21 cellular contexts compared by ENCODE assay signal in the genomic region with DNA sequence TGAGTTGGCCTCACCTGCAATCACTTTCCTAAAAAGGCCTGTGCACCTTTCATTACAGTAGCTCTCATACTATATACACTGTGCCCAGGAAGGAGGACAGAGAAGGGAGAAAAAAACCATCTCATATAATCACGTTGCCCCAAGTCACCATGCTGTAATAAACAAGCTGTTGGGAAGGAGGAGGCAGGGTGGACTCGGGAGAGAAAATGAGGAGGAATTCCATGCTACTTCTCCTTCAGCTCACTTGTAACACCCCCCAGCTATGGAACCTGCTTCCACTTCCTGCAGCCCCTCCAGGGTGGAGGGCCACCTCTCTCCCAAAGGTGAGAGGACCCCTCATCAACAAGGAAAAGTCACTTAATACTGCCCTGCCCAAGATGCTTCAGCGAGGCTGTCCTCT. TPM values are rescaled to one million over a fixed set of nuclear protein-coding genes. Genes with fewer than 3 reads are reported as not detected.
A peak's percentile ranks its signal among the peaks of the same experiment; 100 is the strongest.
DNase-seq lines count a peak whose midpoint lies in the region; ATAC-seq, FAIRE-seq and TF ChIP-seq lines count a peak whose summit lies in the region.
"Had no signal": no experiment of that assay in that cellular context is flagged by ENCODE, and none has a peak within 500 bp of the region (broad histone marks: within the 10 kb centered on the region; RNA-seq: fewer than 3 reads in every experiment).

No MANE protein-coding gene starts in this region.

- H3K4ac ChIP-seq in neuronal stem cell (ENCODE audit: low read length) = no peak overlapping the region

- H3K4me1 ChIP-seq in endodermal cell (ENCODE audit: control insufficient read depth, insufficient read depth, low read length) = no peaks in the 10 kb centered on the region
- no peaks in the 10 kb centered on the region for H3K4me1 ChIP-seq in neuronal stem cell (ENCODE audit: control insufficient read depth in 2 of 2, insufficient read depth in 1 of 2, low read depth in 1 of 2, low read length in 2 of 2)
- H3K4me1 ChIP-seq in vagina = no peaks in the 10 kb centered on the region
- H3K4me1 ChIP-seq: BE2C had no signal

- intact Hi-C loops in vagina (cut with DNase I) = loop anchor here (5.0 kb wide), 1 partner anchor 546 kb away; no protein-coding TSS in a partner anchor

- H4K8ac ChIP-seq in neuronal stem cell (ENCODE audit: low read depth, low read length) = no peak overlapping the region

- WGBS in endodermal cell (ENCODE audit: insufficient coverage in 1 of 2, insufficient read length in 1 of 2), 2 experiments = 89 to 90% methylated on average over 1 of the region's 3 CpGs
- no CpG with 5 or more reads among the region's 3 CpGs for WGBS in neuronal stem cell (ENCODE audit: extremely low coverage in 2 of 2, insufficient read length in 2 of 2, insufficient replicate concordance in 1 of 2), 2 donors

- H2BK15ac ChIP-seq in neuronal stem cell (ENCODE audit: low read length) = no peak overlapping the region

- no peak overlapping the region for H2BK120ac ChIP-seq in neuronal stem cell (ENCODE audit: low read depth, low read length)

- H2BK5ac ChIP-seq in neuronal stem cell (ENCODE audit: low read length) = no peak overlapping the region

- H3K4me3 ChIP-seq in bronchial epithelial cell (ENCODE audit: low read depth, low read length) (no peak overlapping the region), endodermal cell (ENCODE audit: low read length) (no peak overlapping the region), neuronal stem cell (ENCODE audit: low read length in 2 of 2) (no peak overlapping the region), vagina (no peak overlapping the region)

- H3K4me1 Mint-ChIP-seq in endodermal cell = no peaks in the 10 kb centered on the region
- H3K4me1 Mint-ChIP-seq: CD4-positive, alpha-beta memory T cell; H9 had no signal

- H3K27me3 ChIP-seq in bronchial epithelial cell (ENCODE audit: control insufficient read depth, insufficient read depth, low read length) = no peaks in the 10 kb centered on the region
- H3K27me3 ChIP-seq in endodermal cell (ENCODE audit: control insufficient read depth, insufficient read depth, low read length, poor library complexity, severe bottlenecking) = no peaks in the 10 kb centered on the region
- H3K27me3 ChIP-seq in neuronal stem cell (ENCODE audit: control insufficient read depth in 3 of 3, insufficient read depth in 3 of 3, low read depth in 1 of 3, low read length in 3 of 3) = no peaks in the 10 kb centered on the region
- H3K27me3 ChIP-seq in vagina = no peaks in the 10 kb centered on the region

- peak; percentile 28 for FAIRE-seq in bronchial epithelial cell (lab: Jason Lieb, UNC)
- FAIRE-seq: D721Med, G401.6, GM12891 had no signal

- H2AK5ac ChIP-seq in neuronal stem cell (ENCODE audit: low read depth, low read length) = no peak overlapping the region

- H3K36me3 Mint-ChIP-seq in endodermal cell (ENCODE audit: low read depth) = no peaks in the 10 kb centered on the region
- H3K36me3 Mint-ChIP-seq: CD4-positive, alpha-beta memory T cell had no signal

- no peak overlapping the region for H3K27ac ChIP-seq in endodermal cell (ENCODE audit: low read depth, low read length)
- no peak overlapping the region for H3K27ac ChIP-seq in neuronal stem cell (replicated peaks; ENCODE audit: low read length)
- H3K27ac ChIP-seq in vagina = no peak overlapping the region
- H3K27ac ChIP-seq: C4-2B had no signal

- H3K18ac ChIP-seq in neuronal stem cell (ENCODE audit: low read length) = peak overlapping the region; percentile 19

- DNase-seq in bronchial epithelial cell (ENCODE audit: low read depth) (no peak), endodermal cell (peak; percentile 14), neuronal stem cell (ENCODE audit: low spot score) (no peak), vagina (ENCODE audit: extremely low spot score in 2 of 2) (peak; percentile 47 to 72)
- DNase-seq in activated naive CD4-positive, alpha-beta T cell treated with anti-CD3 and anti-CD28 coated beads, Interleukin-2, amount 50 U/mL, for 16 hours = no peak
- DNase-seq: ACHN; BE2C; CD4-positive, alpha-beta memory T cell; DMS153; DMS79 treated with DMSO at 0.1 percent for 48 hours; EL; GOT3; H9; IMR-90 had no signal

- TF ChIP-seq CTCF in bronchial epithelial cell (IDR thresholded peaks at IDR 0.05; ENCODE audit: insufficient read depth, low read length, severe bottlenecking) = no peak
- no peak for TF ChIP-seq CTCF in endodermal cell (conservative IDR thresholded peaks at IDR 0.05)
- TF ChIP-seq CTCF in vagina (IDR thresholded peaks at IDR 0.05) = no peak

- TF ChIP-seq POLR2A in vagina (IDR thresholded peaks at IDR 0.05) = no peak

- no peak overlapping the region for H3K27ac Mint-ChIP-seq in endodermal cell
- H3K27ac Mint-ChIP-seq: CD4-positive, alpha-beta memory T cell; H9 had no signal

- no peak overlapping the region for H3K23ac ChIP-seq in neuronal stem cell (ENCODE audit: low read depth, low read length, poor library complexity)

- H4K91ac ChIP-seq in neuronal stem cell (ENCODE audit: low read depth, low read length, poor library complexity) = no peak overlapping the region

- H3K36me3 ChIP-seq in bronchial epithelial cell (ENCODE audit: control insufficient read depth, insufficient read depth, low read length) = no peaks in the 10 kb centered on the region
- H3K36me3 ChIP-seq in endodermal cell (ENCODE audit: control insufficient read depth, insufficient read depth, low read length) = no peaks in the 10 kb centered on the region
- no peaks in the 10 kb centered on the region for H3K36me3 ChIP-seq in neuronal stem cell (replicated peaks in 1 of 2; ENCODE audit: control insufficient read depth in 2 of 2, insufficient read depth in 2 of 2, low read length in 2 of 2)
- H3K36me3 ChIP-seq in vagina = no peaks in the 10 kb centered on the region
- H3K36me3 ChIP-seq: BE2C had no signal

- no peaks in the 10 kb centered on the region for H3K9me3 ChIP-seq in endodermal cell (ENCODE audit: control insufficient read depth, low read length)
- no peaks in the 10 kb centered on the region for H3K9me3 ChIP-seq in neuronal stem cell (replicated peaks in 1 of 2; ENCODE audit: control insufficient read depth in 2 of 2, insufficient read depth in 1 of 2, low read depth in 1 of 2, low read length in 2 of 2)
- no peaks in the 10 kb centered on the region for H3K9me3 ChIP-seq in vagina
- H3K9me3 ChIP-seq: BE2C had no signal

- no peaks in the 10 kb centered on the region for H3K79me1 ChIP-seq in neuronal stem cell (ENCODE audit: low read depth, low read length)

- no peak overlapping the region for H3K4me3 Mint-ChIP-seq in endodermal cell
- H3K4me3 Mint-ChIP-seq: CD4-positive, alpha-beta memory T cell; H9 had no signal

- no peak overlapping the region for H2BK12ac ChIP-seq in neuronal stem cell (ENCODE audit: low read length)

- no peak overlapping the region for H3K14ac ChIP-seq in neuronal stem cell (ENCODE audit: low read length)

- H3K4me2 ChIP-seq in neuronal stem cell (ENCODE audit: insufficient read depth, low read length, poor library complexity, severe bottlenecking) = no peak overlapping the region

- ATAC-seq in HG03457 (IDR thresholded peaks at IDR 0.05; ENCODE audit: unreplicated experiment) = no peak
- ATAC-seq in GM18909 (IDR thresholded peaks at IDR 0.05; ENCODE audit: poor library complexity, unreplicated experiment) = no peak

- no peaks in the 10 kb centered on the region for H3K9me3 Mint-ChIP-seq in endodermal cell
- H3K9me3 Mint-ChIP-seq: CD4-positive, alpha-beta memory T cell; H9 had no signal

- no peak overlapping the region for H2AFZ ChIP-seq in neuronal stem cell (ENCODE audit: low read length)

- H3K9ac ChIP-seq in endodermal cell (ENCODE audit: extremely low read depth, low read length, poor library complexity, severe bottlenecking) (no peak overlapping the region), neuronal stem cell (ENCODE audit: low read depth, low read length, poor library complexity) (no peak overlapping the region)

- H3K27me3 Mint-ChIP-seq in endodermal cell (ENCODE audit: insufficient read depth) = peaks cover 39% of the 10 kb centered on the region

RNA-seq across cellular contexts. Expression of a gene that starts 53.7 kb away (rescaled TPM):
- 0.13 TPM in 1 of 2 replicates, not detected in the other for total RNA-seq in bronchial epithelial cell
- total RNA-seq in endodermal cell = 1 to 10 TPM; 1.1 TPM
- polyA plus RNA-seq in endodermal cell (2013, experiment 1 of 2) = 0.93 TPM
- 0.33 TPM for polyA plus RNA-seq in endodermal cell (2013, experiment 2 of 2)
- polyA plus RNA-seq in neuronal stem cell (2013, experiment 1 of 2) = 0.15 TPM
- 0.26 TPM for polyA plus RNA-seq in neuronal stem cell (2013, experiment 2 of 2)
- not detected for total RNA-seq in vagina
- total RNA-seq: A172; CD4-positive, alpha-beta memory T cell; IMR-90 had no signal
- polyA plus RNA-seq: IMR-90 had no signal

Comparison
In these comparisons a context has a peak if more than half of its experiments do, and no peak if none do; other contexts are left out.
1. DNase-seq: peak in endodermal cell (single experiment) and vagina (2 of 2); none in bronchial epithelial cell (single experiment), neuronal stem cell (single experiment) and activated naive CD4-positive, alpha-beta T cell treated with anti-CD3 and anti-CD28 coated beads, Interleukin-2, amount 50 U/mL, for 16 hours (single experiment).